27 cellular contexts compared by ENCODE assay signal in genomic region chr21:32777269-32777668, GRCh38. TPM values are rescaled to one million over a fixed set of nuclear protein-coding genes. Genes with fewer than 3 reads are reported as not detected.
DNase-seq lines count a peak whose midpoint lies in the region; ATAC-seq, FAIRE-seq and TF ChIP-seq lines count a peak whose summit lies in the region.
"Had no signal": no experiment of that assay in that cellular context is flagged by ENCODE, and none has a peak within 500 bp of the region (broad histone marks: within the 10 kb centered on the region; RNA-seq: fewer than 3 reads in every experiment).

No MANE protein-coding gene starts in this region.

- in situ Hi-C loops in HepG2 (cut with HindIII; ENCODE audit: extremely low pct_ligation_motif_present, low pct_unique_long_range_greater_than_20kb) (no loop called here), brain microvascular endothelial cell (cut with HindIII; ENCODE audit: low pct_ligation_motif_present, low sequenced_read_pairs) (no loop called here)

- no peak overlapping the region for H2AFZ ChIP-seq in HepG2 (ENCODE audit: low read length)
- H2AFZ ChIP-seq: GM23338 had no signal

- H3K27ac ChIP-seq in HepG2 (ENCODE audit: extremely low read length, insufficient read depth, low read length) (no peak overlapping the region), right lobe of liver (no peak overlapping the region), small intestine (ENCODE audit: low read depth in 1 of 2, low read length in 1 of 2) (no peak overlapping the region), brain microvascular endothelial cell (no peak overlapping the region)
- H3K27ac ChIP-seq: 22Rv1, BLaER1 had no signal

- TF ChIP-seq POLR2A in HepG2 (IDR thresholded peaks at IDR 0.05; ENCODE audit: insufficient read depth in 1 of 2, low read depth in 2 of 2, low read length in 2 of 2), result no peak
- no peak for TF ChIP-seq POLR2A in right lobe of liver (IDR thresholded peaks at IDR 0.05)

- no peak for TF ChIP-seq CTCF in HepG2 (CRISPR knock-in tag; IDR thresholded peaks at IDR 0.05)
- no peak for TF ChIP-seq CTCF in right lobe of liver (IDR thresholded peaks at IDR 0.05)
- no peak for TF ChIP-seq CTCF in brain microvascular endothelial cell (IDR thresholded peaks at IDR 0.05; ENCODE audit: low read depth, low read length, missing control alignments)

- no peak overlapping the region for H3K9ac ChIP-seq in HepG2 (ENCODE audit: insufficient read depth, low read depth, low read length)
- H3K9ac ChIP-seq: BLaER1 had no signal

- no peak overlapping the region for H3K4me2 ChIP-seq in HepG2 (ENCODE audit: low read depth, low read length)
- H3K4me2 ChIP-seq: BLaER1, GM23338 had no signal

- no peak for TF ChIP-seq RAD21 in HepG2 (CRISPR knock-in tag; IDR thresholded peaks at IDR 0.05)

- H3K79me2 ChIP-seq in HepG2 (ENCODE audit: insufficient read depth, low read length), result no peaks in the 10 kb centered on the region

- no peaks in the 10 kb centered on the region for H3K9me3 ChIP-seq in HepG2 (ENCODE audit: low read length)
- H3K9me3 ChIP-seq in right lobe of liver, result no peaks in the 10 kb centered on the region
- no peaks in the 10 kb centered on the region for H3K9me3 ChIP-seq in small intestine (ENCODE audit: control insufficient read depth, low read depth)
- H3K9me3 ChIP-seq: BLaER1, Caco-2, HAP-1 had no signal

- POLR2A ChIA-PET in HepG2 (lab: Yijun Ruan, JAX), result interaction anchor here (1.5 kb wide), 1 partner anchor 49 kb away, joined by 3 read pairs; the partner anchor contains the start of gene SYNJ1

- intact Hi-C loops in HepG2 (cut with micrococcal nuclease; ENCODE audit: unreplicated experiment), result no loop called here
- intact Hi-C loops in right lobe of liver (cut with DNase I), result no loop called here

- CTCF ChIA-PET in HepG2 (lab: Yijun Ruan, JAX; ENCODE audit: low intra/inter-chr PET ratio, low total read pairs), result no interaction called here

- TF ChIP-seq EP300 in HepG2 (IDR thresholded peaks at IDR 0.05; ENCODE audit: low read depth in 2 of 2, low read length in 2 of 2) (no peak), HepG2 (CRISPR knock-in tag; IDR thresholded peaks at IDR 0.05; ENCODE audit: borderline replicate concordance) (no peak)

- 96% methylated on average over 1 of the region's 1 CpG for WGBS in HepG2 (ENCODE audit: low lambda C conversion rate)
- WGBS in right lobe of liver (ENCODE audit: insufficient coverage, low coverage, low lambda C conversion rate, missing lambda C conversion rate), result 89% methylated on average over 1 of the region's 1 CpG
- WGBS in small intestine, 3 donors, result 89 to 96% (median 96%) methylated on average over 1 of the region's 1 CpG

- FAIRE-seq in HepG2 (lab: Jason Lieb, UNC) (no peak), small intestine (lab: Jason Lieb, UNC) (no peak)
- FAIRE-seq: GM12891, RCC 7860 had no signal

- H3K4me1 ChIP-seq in HepG2 (ENCODE audit: insufficient read depth, low read length) (peaks cover 14% of the 10 kb centered on the region), right lobe of liver (peaks cover 0 to 5% (median 0%) of the 10 kb centered on the region in 4 donors), small intestine (ENCODE audit: control insufficient read depth in 2 of 2, insufficient read depth in 1 of 2, low read depth in 1 of 2, low read length in 1 of 2) (peaks cover 0 to 2% of the 10 kb centered on the region in 2 donors)
- H3K4me1 ChIP-seq: Caco-2 had no signal

- DNase-seq in activated CD4-positive, CD25-positive, alpha-beta regulatory T cell (lab: John Stamatoyannopoulos, UW), result no peak
- DNase-seq in HepG2 (ENCODE audit: low spot score) (no peak), right lobe of liver (no peak), small intestine (peak; percentile 12), brain microvascular endothelial cell (no peak), RPMI8226 (no peak)
- DNase-seq: ACHN; Caco-2; CD4-positive, alpha-beta T cell; DMS 273 treated with DMSO at 0.1 percent for 48 hours; DND-41; Kasumi-1; NCI-H1417; NCI-H187; NCI-H2107; NCI-H446 treated with DMSO at 0.1 percent for 48 hours; NCI-H526 treated with DMSO at 0.1 percent for 48 hours; OCI-M1 had no signal

- BruUV-seq in HepG2 (replicated peaks; lab: Mats Ljungman, UMichigan), result no TSS peak

- H3K36me3 ChIP-seq in HepG2 (replicated peaks in 1 of 2; ENCODE audit: control insufficient read depth in 1 of 2, insufficient read depth in 2 of 2, low read length in 2 of 2) (no peaks in the 10 kb centered on the region), right lobe of liver (no peaks in the 10 kb centered on the region), small intestine (ENCODE audit: control insufficient read depth in 2 of 2, insufficient read depth in 2 of 2, low read length in 2 of 2) (no peaks in the 10 kb centered on the region), brain microvascular endothelial cell (replicated peaks) (no peaks in the 10 kb centered on the region)
- H3K36me3 ChIP-seq: BLaER1, HAP-1 had no signal

- peak; percentile 34 to 52 for ATAC-seq in activated CD4-positive, CD25-positive, alpha-beta regulatory T cell treated with anti-CD3 and anti-CD28 coated beads, Interleukin-2, amount 50 U/mL, for 24 hours
- ATAC-seq in HepG2 (no peak), right lobe of liver (no peak), HG03520 (IDR thresholded peaks at IDR 0.05; ENCODE audit: unreplicated experiment) (no peak)
- ATAC-seq: GM23338, Right ventricle myocardium inferior had no signal

- no peaks in the 10 kb centered on the region for H4K20me1 ChIP-seq in HepG2 (ENCODE audit: insufficient read depth, low read length)
- H4K20me1 ChIP-seq: BLaER1 had no signal

- H3K27me3 ChIP-seq in HepG2 (ENCODE audit: control insufficient read depth in 1 of 2, insufficient read depth in 2 of 2, low read length in 2 of 2) (no peaks in the 10 kb centered on the region), right lobe of liver (no peaks in the 10 kb centered on the region), small intestine (ENCODE audit: control insufficient read depth in 2 of 2, insufficient read depth in 2 of 2, low read length in 2 of 2) (no peaks in the 10 kb centered on the region), brain microvascular endothelial cell (replicated peaks) (no peaks in the 10 kb centered on the region)
- H3K27me3 ChIP-seq: BLaER1 had no signal

- H3K4me3 ChIP-seq in HepG2 (replicated peaks in 1 of 3; ENCODE audit: insufficient read depth in 1 of 3, low read depth in 2 of 3, low read length in 3 of 3) (no peak overlapping the region), right lobe of liver (no peak overlapping the region), small intestine (ENCODE audit: low read depth in 1 of 2, low read length in 2 of 2) (no peak overlapping the region), brain microvascular endothelial cell (ENCODE audit: low read depth, low read length) (no peak overlapping the region)
- H3K4me3 ChIP-seq: BLaER1, GM23338, HAP-1 had no signal

RNA-seq across cellular contexts. Expression of gene PAXBP1, which starts 5.7 kb away (rescaled TPM):
- total RNA-seq in HepG2 (2016; rRNA removed; fragmentation: Illumina TruSeq; extraction: Trizol) (24.6 and 40.8 TPM in 2 replicates), right lobe of liver (10 to 100 TPM; 12.6 to 18.0 (median 15.5) TPM)
- 6.0 and 6.9 TPM in 2 replicates for total RNA-seq in HepG2 (2016; cell fraction: cytosol; rRNA removed; fragmentation: Illumina TruSeq; extraction: Trizol; ENCODE audit: low read depth)
- total RNA-seq in HepG2 (2016; cell fraction: insoluble cytoplasmic fraction; rRNA removed; fragmentation: Illumina TruSeq; extraction: Trizol), result 23.9 and 42.1 TPM in 2 replicates
- total RNA-seq in HepG2 (2016; cell fraction: membrane; rRNA removed; fragmentation: Illumina TruSeq; extraction: Trizol), result 10.8 and 14.0 TPM in 2 replicates
- 126 TPM in 2 replicates for total RNA-seq in HepG2 (2016; cell fraction: nucleus; rRNA removed; fragmentation: Illumina TruSeq; extraction: Trizol)
- polyA plus RNA-seq in HepG2 (2011; rRNA removed) (23.9 and 25.5 TPM in 2 replicates), small intestine (10 to 100 TPM; 19.0 to 38.2 (median 28.1) TPM)
- 3.9 and 5.3 TPM in 2 replicates for polyA plus RNA-seq in HepG2 (2011; cell fraction: cytosol; rRNA removed)
- polyA plus RNA-seq in HepG2 (2011; cell fraction: nucleus; rRNA removed), result 69.2 and 76.4 TPM in 2 replicates
- polyA plus RNA-seq in HepG2 (2012), result 28.4 and 30.9 TPM in 2 replicates
- 2.1 and 2.6 TPM in 2 replicates for polyA plus RNA-seq in HepG2 (2016; cell fraction: cytosol; fragmentation: Illumina TruSeq; extraction: Trizol; ENCODE audit: low read depth)
- 21.0 and 23.0 TPM in 2 replicates for polyA plus RNA-seq in HepG2 (2016; cell fraction: insoluble cytoplasmic fraction; fragmentation: Illumina TruSeq; extraction: Trizol; ENCODE audit: low read depth)
- 6.7 and 6.8 TPM in 2 replicates for polyA plus RNA-seq in HepG2 (2016; cell fraction: membrane; fragmentation: Illumina TruSeq; extraction: Trizol; ENCODE audit: low read depth)
- polyA plus RNA-seq in HepG2 (2016; cell fraction: nucleus; fragmentation: Illumina TruSeq; extraction: Trizol; ENCODE audit: insufficient read depth, low read depth), result 139 and 142 TPM in 2 replicates
- polyA minus RNA-seq in HepG2 (2011; rRNA and poly(A)+ RNA removed; ENCODE audit: low replicate concordance), result 8.9 and 18.9 TPM in 2 replicates
- polyA minus RNA-seq in HepG2 (2011; cell fraction: cytosol; rRNA and poly(A)+ RNA removed), result 6.8 and 11.3 TPM in 2 replicates
- polyA minus RNA-seq in HepG2 (2011; cell fraction: nucleus; rRNA and poly(A)+ RNA removed), result 155 and 174 TPM in 2 replicates

RNA-seq across cellular contexts. Expression of gene SYNJ1, which starts 49.5 kb away (rescaled TPM):
- total RNA-seq in HepG2 (2016; rRNA removed; fragmentation: Illumina TruSeq; extraction: Trizol) (2.7 and 6.4 TPM in 2 replicates), right lobe of liver (1 to 10 TPM; 5.6 to 8.7 (median 6.9) TPM)
- 0.79 and 0.81 TPM in 2 replicates for total RNA-seq in HepG2 (2016; cell fraction: cytosol; rRNA removed; fragmentation: Illumina TruSeq; extraction: Trizol; ENCODE audit: low read depth)
- total RNA-seq in HepG2 (2016; cell fraction: insoluble cytoplasmic fraction; rRNA removed; fragmentation: Illumina TruSeq; extraction: Trizol), result 2.8 and 6.0 TPM in 2 replicates
- 1.4 and 2.0 TPM in 2 replicates for total RNA-seq in HepG2 (2016; cell fraction: membrane; rRNA removed; fragmentation: Illumina TruSeq; extraction: Trizol)
- 5.3 and 5.5 TPM in 2 replicates for total RNA-seq in HepG2 (2016; cell fraction: nucleus; rRNA removed; fragmentation: Illumina TruSeq; extraction: Trizol)
- polyA plus RNA-seq in HepG2 (2011; rRNA removed) (1.7 and 2.0 TPM in 2 replicates), small intestine (1 to 10 TPM; 4.6 to 7.8 (median 5.4) TPM)
- polyA plus RNA-seq in HepG2 (2011; cell fraction: cytosol; rRNA removed), result 0.87 and 1.2 TPM in 2 replicates
- 5.9 and 6.7 TPM in 2 replicates for polyA plus RNA-seq in HepG2 (2011; cell fraction: nucleus; rRNA removed)
- polyA plus RNA-seq in HepG2 (2012), result 3.2 and 3.6 TPM in 2 replicates
- 0.16 and 0.20 TPM in 2 replicates for polyA plus RNA-seq in HepG2 (2016; cell fraction: cytosol; fragmentation: Illumina TruSeq; extraction: Trizol; ENCODE audit: low read depth)
- 3.7 and 5.3 TPM in 2 replicates for polyA plus RNA-seq in HepG2 (2016; cell fraction: insoluble cytoplasmic fraction; fragmentation: Illumina TruSeq; extraction: Trizol; ENCODE audit: low read depth)
- polyA plus RNA-seq in HepG2 (2016; cell fraction: membrane; fragmentation: Illumina TruSeq; extraction: Trizol; ENCODE audit: low read depth), result 0.62 and 0.63 TPM in 2 replicates
- polyA plus RNA-seq in HepG2 (2016; cell fraction: nucleus; fragmentation: Illumina TruSeq; extraction: Trizol; ENCODE audit: insufficient read depth, low read depth), result 8.5 and 10.3 TPM in 2 replicates
- polyA minus RNA-seq in HepG2 (2011; rRNA and poly(A)+ RNA removed; ENCODE audit: low replicate concordance), result 3.5 and 10.1 TPM in 2 replicates
- 2.1 and 2.3 TPM in 2 replicates for polyA minus RNA-seq in HepG2 (2011; cell fraction: cytosol; rRNA and poly(A)+ RNA removed)
- 7.3 and 11.2 TPM in 2 replicates for polyA minus RNA-seq in HepG2 (2011; cell fraction: nucleus; rRNA and poly(A)+ RNA removed)

Comparison
In these comparisons a context has a peak if more than half of its experiments do, and no peak if none do; other contexts are left out.
1. ATAC-seq: peak in activated CD4-positive, CD25-positive, alpha-beta regulatory T cell treated with anti-CD3 and anti-CD28 coated beads, Interleukin-2, amount 50 U/mL, for 24 hours (2 of 2); none in HepG2 (single experiment), right lobe of liver (0 of 4) and HG03520 (single experiment).